In the genomic region with DNA sequence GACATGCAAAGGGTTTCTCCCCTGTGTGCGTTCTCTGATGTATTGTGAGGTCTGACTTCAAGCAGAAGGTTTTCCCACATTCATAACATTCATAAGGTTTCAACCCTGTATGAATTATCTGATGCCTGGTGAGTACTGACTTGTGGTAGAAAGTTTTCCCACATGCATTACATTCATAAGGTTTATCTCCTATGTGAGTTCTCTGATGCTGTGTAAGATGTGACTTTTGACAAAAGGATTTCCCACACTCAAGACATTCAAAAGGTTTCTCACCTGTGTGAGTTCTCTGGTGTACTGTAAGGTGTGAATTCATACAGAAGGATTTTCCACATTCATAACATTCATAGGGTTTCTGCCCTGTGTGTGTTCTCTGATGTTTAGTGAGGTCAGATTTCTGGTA, we compare ENCODE assay signal across 20 cellular contexts.
"Had no signal": no experiment of that assay in that cellular context is flagged by ENCODE, and none has a peak within 500 bp of the region (broad histone marks: within the 10 kb centered on the region; RNA-seq: fewer than 3 reads in every experiment).

No MANE protein-coding gene starts in this region.

- H3K27me3 ChIP-seq: gastroesophageal sphincter, heart left ventricle, neutrophil, pancreas, upper lobe of left lung had no signal

- H3K4me3 ChIP-seq: gastroesophageal sphincter, heart left ventricle, pancreas, thoracic aorta, upper lobe of left lung had no signal

- H3K27ac ChIP-seq: gastroesophageal sphincter, heart left ventricle, neutrophil, pancreas, thoracic aorta, upper lobe of left lung had no signal

- ATAC-seq: esophagus mucosa; gastroesophageal sphincter; heart left ventricle; left ventricle myocardium superior; natural killer cell treated with Interleukin-12 subunit alpha and Interleukin-12 subunit beta and Interleukin-15 and Interleukin-18, amount 100 ng/mL, for 72 hours; pancreas; sciatic nerve; stimulated activated memory B cell treated with anti-CD40 and anti-IgM and Interleukin-4, amounts not matched to agents 10 μg/mL and 1 μg/mL and 100 μg/mL, for 72 hours had no signal

- H3K4me1 ChIP-seq: gastroesophageal sphincter, heart left ventricle, pancreas, upper lobe of left lung had no signal

- DNase-seq: activated B cell treated with CpG ODN at 0.5 μM for 24 hours; activated CD4-positive, alpha-beta memory T cell treated with anti-CD3 and anti-CD28 coated beads for 36 hours; activated CD4-positive, alpha-beta T cell treated with anti-CD3 and anti-CD28 coated beads for 4 hours; activated gamma-delta T cell treated with Interleukin-2 at 50 U/mL for 16 hours; activated T-cell treated with anti-CD3 and anti-CD28 coated beads for 4 hours; amygdala; caudate nucleus; heart left ventricle; left ventricle myocardium superior; pancreas; stimulated activated CD4-positive, alpha-beta T cell treated with anti-CD3 and anti-CD28 coated beads, Interleukin-4, amount 100 ng/mL, for 4 hours; T-helper 9 cell; upper lobe of left lung had no signal
